ENCODE assay signal across 9 cellular contexts in the genomic region with DNA sequence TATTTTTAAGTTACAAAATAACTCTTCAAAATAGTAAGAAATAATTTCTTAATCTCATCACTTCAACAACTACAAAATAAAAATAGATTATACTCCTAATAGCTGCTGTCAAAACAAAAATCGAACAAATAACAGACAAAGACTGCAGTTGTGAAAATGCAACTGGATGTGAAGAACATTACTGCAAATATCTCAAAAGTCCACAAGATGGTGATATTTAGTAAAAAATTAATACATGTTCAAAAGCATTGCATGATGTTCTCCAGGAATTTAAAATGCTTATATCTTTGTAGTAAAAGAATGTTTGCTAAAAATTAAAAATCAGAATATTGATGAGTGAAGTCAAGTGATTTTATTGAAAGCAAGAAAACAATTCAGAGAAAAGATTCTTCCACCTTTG.
DNase-seq lines count a peak whose midpoint lies in the region; ATAC-seq and TF ChIP-seq lines count a peak whose summit lies in the region.
"Had no signal": no experiment of that assay in that cellular context is flagged by ENCODE, and none has a peak within 500 bp of the region (broad histone marks: within the 10 kb centered on the region; RNA-seq: fewer than 3 reads in every experiment).

No MANE protein-coding gene starts in this region.

- H3K27ac Mint-ChIP-seq in osteocyte (ENCODE audit: unreplicated experiment): no peak overlapping the region
- H3K27ac Mint-ChIP-seq: activated naive CD8-positive, alpha-beta T cell; T-cell had no signal

- H3K36me3 Mint-ChIP-seq in osteocyte (ENCODE audit: unreplicated experiment): peaks cover 46% of the 10 kb centered on the region
- H3K36me3 Mint-ChIP-seq: activated naive CD8-positive, alpha-beta T cell; T-cell had no signal

- ATAC-seq in HG02642 (IDR thresholded peaks at IDR 0.05; ENCODE audit: poor library complexity, unreplicated experiment): no peak
- ATAC-seq: T-cell had no signal

- no peaks in the 10 kb centered on the region for H3K27me3 Mint-ChIP-seq in osteocyte (ENCODE audit: unreplicated experiment)
- H3K27me3 Mint-ChIP-seq: activated naive CD8-positive, alpha-beta T cell; T-cell had no signal

- peaks cover 5% of the 10 kb centered on the region for H3K9me3 Mint-ChIP-seq in osteocyte (ENCODE audit: unreplicated experiment)

- peaks cover 9% of the 10 kb centered on the region for H3K4me1 Mint-ChIP-seq in osteocyte (ENCODE audit: unreplicated experiment)
- H3K4me1 Mint-ChIP-seq: T-cell had no signal

- DNase-seq in ELR (ENCODE audit: low read depth) (peak; percentile 56), NCI-H1694 (lab: John Stamatoyannopoulos, UW) (peak; percentile 26), dermis blood vessel endothelial cell (peak; percentile 57), osteocyte (ENCODE audit: extremely low spot score, unreplicated experiment) (no peak), T1000 (lab: John Stamatoyannopoulos, UW) (no peak)
- no peak for DNase-seq in activated CD4-positive, alpha-beta T cell treated with anti-CD3 and anti-CD28 coated beads for 1 hour
- DNase-seq: T-cell had no signal

- TF ChIP-seq CTCF in osteocyte (IDR thresholded peaks at IDR 0.05): peak; percentile 60

- no peak overlapping the region for H3K4me3 Mint-ChIP-seq in osteocyte (ENCODE audit: unreplicated experiment)
- H3K4me3 Mint-ChIP-seq: activated naive CD8-positive, alpha-beta T cell; T-cell had no signal

Comparison
In these comparisons a context has a peak if more than half of its experiments do, and no peak if none do; other contexts are left out.
1. DNase-seq: peak in ELR (single experiment), NCI-H1694 (single experiment) and dermis blood vessel endothelial cell (single experiment); none in osteocyte (single experiment), T1000 (single experiment) and activated CD4-positive, alpha-beta T cell treated with anti-CD3 and anti-CD28 coated beads for 1 hour (single experiment).